In the genomic region with DNA sequence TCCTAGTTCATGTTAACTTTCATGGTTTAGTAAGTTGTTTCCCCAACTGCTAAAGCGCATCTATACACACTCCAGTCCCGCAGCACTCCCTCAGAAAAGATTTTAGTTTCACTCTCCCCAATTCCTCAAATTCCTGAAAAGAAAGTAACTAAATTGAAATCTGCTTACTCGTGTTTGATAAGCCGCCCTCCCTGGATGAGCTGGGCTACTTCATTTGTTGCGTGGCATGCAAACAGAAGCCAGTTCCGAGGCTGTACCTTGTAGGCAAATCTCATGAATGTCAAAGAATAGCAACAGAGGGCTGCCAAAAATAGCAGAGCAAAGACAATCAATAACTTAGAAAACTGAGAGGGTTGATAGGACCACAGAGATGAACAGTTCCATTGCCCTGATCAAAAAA, we compare ENCODE assay signal across 1 cellular context.
TF ChIP-seq lines count a peak whose summit lies in the region.

No MANE protein-coding gene starts in this region.

TF ChIP-seq in GM23338, 12 proteins besides CTCF, POLR2A, EP300 and RAD21:
- TF ChIP-seq REST (IDR thresholded peaks at IDR 0.05; ENCODE audit: unreplicated experiment) (no peak), NANOG (IDR thresholded peaks at IDR 0.05; ENCODE audit: borderline replicate concordance) (no peak)
